ENCODE assay signal across 16 cellular contexts in genomic region chr4:101284546-101284945, GRCh38.
DNase-seq lines count a peak whose midpoint lies in the region; ATAC-seq, FAIRE-seq and TF ChIP-seq lines count a peak whose summit lies in the region.
"Had no signal": no experiment of that assay in that cellular context is flagged by ENCODE, and none has a peak within 500 bp of the region (broad histone marks: within the 10 kb centered on the region; RNA-seq: fewer than 3 reads in every experiment).

No MANE protein-coding gene starts in this region.

- WGBS in suprapubic skin = 37% methylated on average over 1 of the region's 1 CpG

- no peaks in the 10 kb centered on the region for H3K27me3 Mint-ChIP-seq in MCF 10A (ENCODE audit: insufficient read depth, unreplicated experiment)
- peaks cover 0 to 2% (median 0%) of the 10 kb centered on the region in 3 donors for H3K27me3 Mint-ChIP-seq in immature natural killer cell (ENCODE audit: low read depth in 3 of 3)
- H3K27me3 Mint-ChIP-seq: activated CD8-positive, alpha-beta T cell treated with anti-CD3 and anti-CD28 coated beads for 36 hours had no signal

- CTCF ChIA-PET in MCF 10A (lab: Yijun Ruan, JAX) = no interaction called here

- H3K27ac Mint-ChIP-seq in MCF 10A (ENCODE audit: low read depth, unreplicated experiment) = peak overlapping the region; percentile 16
- H3K27ac Mint-ChIP-seq in immature natural killer cell = peak overlapping the region in 5 of 6 donors; percentile 24 to 74 (median 59)
- H3K27ac Mint-ChIP-seq: activated CD8-positive, alpha-beta T cell treated with anti-CD3 and anti-CD28 coated beads for 36 hours had no signal

- ATAC-seq in HG03342 (IDR thresholded peaks at IDR 0.05; ENCODE audit: unreplicated experiment) = no peak
- ATAC-seq: activated CD8-positive, alpha-beta T cell treated with anti-CD3 and anti-CD28 coated beads for 36 hours had no signal

- POLR2A ChIA-PET in MCF 10A (lab: Yijun Ruan, JAX) = no interaction called here

- H3K27me3 ChIP-seq in breast epithelium = no peaks in the 10 kb centered on the region
- no peaks in the 10 kb centered on the region for H3K27me3 ChIP-seq in bronchial epithelial cell (ENCODE audit: control insufficient read depth, insufficient read depth, low read length)
- H3K27me3 ChIP-seq in suprapubic skin = no peaks in the 10 kb centered on the region
- H3K27me3 ChIP-seq: heart right ventricle had no signal

- H3K36me3 ChIP-seq in breast epithelium (no peaks in the 10 kb centered on the region), bronchial epithelial cell (ENCODE audit: control insufficient read depth, insufficient read depth, low read length) (no peaks in the 10 kb centered on the region), suprapubic skin (no peaks in the 10 kb centered on the region)
- H3K36me3 ChIP-seq: heart right ventricle had no signal

- TF ChIP-seq POLR2A in breast epithelium (IDR thresholded peaks at IDR 0.05) (no peak), suprapubic skin (IDR thresholded peaks at IDR 0.05) (no peak)

- H3K27ac ChIP-seq in breast epithelium (peak overlapping the region in 1 of 2 donors; percentile 38), suprapubic skin (peak overlapping the region; percentile 70)

- BruUV-seq in MCF 10A (replicated peaks; lab: Mats Ljungman, UMichigan) = no TSS peak

- TF ChIP-seq CTCF in MCF 10A (IDR thresholded peaks at IDR 0.05; ENCODE audit: unreplicated experiment) = no peak
- no peak for TF ChIP-seq CTCF in breast epithelium (IDR thresholded peaks at IDR 0.05)
- TF ChIP-seq CTCF in bronchial epithelial cell (IDR thresholded peaks at IDR 0.05; ENCODE audit: insufficient read depth, low read length, severe bottlenecking) = no peak
- TF ChIP-seq CTCF in suprapubic skin (IDR thresholded peaks at IDR 0.05) = no peak

- H3K4me1 Mint-ChIP-seq in MCF 10A (ENCODE audit: insufficient read depth, unreplicated experiment) = peaks cover 15% of the 10 kb centered on the region
- H3K4me1 Mint-ChIP-seq in immature natural killer cell = peaks cover 82 to 95% of the 10 kb centered on the region in 2 donors

- H3K9me3 Mint-ChIP-seq in MCF 10A (ENCODE audit: unreplicated experiment) = no peaks in the 10 kb centered on the region
- no peaks in the 10 kb centered on the region for H3K9me3 Mint-ChIP-seq in immature natural killer cell
- H3K9me3 Mint-ChIP-seq: activated CD8-positive, alpha-beta T cell treated with anti-CD3 and anti-CD28 coated beads for 36 hours had no signal

- no peak for TF ChIP-seq EP300 in suprapubic skin (IDR thresholded peaks at IDR 0.05)

- H3K4me3 ChIP-seq in breast epithelium = no peak overlapping the region
- H3K4me3 ChIP-seq in bronchial epithelial cell (ENCODE audit: low read depth, low read length) = no peak overlapping the region
- H3K4me3 ChIP-seq in suprapubic skin = no peak overlapping the region
- H3K4me3 ChIP-seq: heart right ventricle had no signal

- intact Hi-C loops in MCF 10A (cut with micrococcal nuclease) (no loop called here), breast epithelium (cut with DNase I; ENCODE audit: low total_unique reads) (no loop called here)

- H3K9me3 ChIP-seq in breast epithelium (no peaks in the 10 kb centered on the region), suprapubic skin (no peaks in the 10 kb centered on the region)
- H3K9me3 ChIP-seq: heart right ventricle had no signal

- H3K4me3 Mint-ChIP-seq in MCF 10A (ENCODE audit: unreplicated experiment) (no peak overlapping the region), immature natural killer cell (peak overlapping the region in 3 of 5 donors; percentile 9 to 56 (median 49))
- H3K4me3 Mint-ChIP-seq: activated CD8-positive, alpha-beta T cell treated with anti-CD3 and anti-CD28 coated beads for 36 hours had no signal

- no peak for FAIRE-seq in bronchial epithelial cell (lab: Jason Lieb, UNC)
- FAIRE-seq: H1 had no signal

- H3K36me3 Mint-ChIP-seq in MCF 10A (ENCODE audit: insufficient read depth, unreplicated experiment) (no peaks in the 10 kb centered on the region), immature natural killer cell (no peaks in the 10 kb centered on the region)

- H3K4me1 ChIP-seq in breast epithelium (no peaks in the 10 kb centered on the region), suprapubic skin (peaks cover 76% of the 10 kb centered on the region)

- DNase-seq in MCF 10A (ENCODE audit: unreplicated experiment) (no peak), breast epithelium (ENCODE audit: low spot score in 2 of 2) (no peak), bronchial epithelial cell (ENCODE audit: low read depth) (peak; percentile 34), immature natural killer cell (peak; percentile 21 to 36 (median 34)), suprapubic skin (ENCODE audit: low spot score in 2 of 2) (no peak), superior temporal gyrus (ENCODE audit: extremely low spot score) (no peak), SK-N-DZ (ENCODE audit: low spot score) (no peak)
- DNase-seq: activated CD8-positive, alpha-beta T cell treated with anti-CD3 and anti-CD28 coated beads for 36 hours; activated naive CD4-positive, alpha-beta T cell treated with anti-CD3 and anti-CD28 coated beads, Interleukin-2, amount 50 U/mL, for 16 hours; heart right ventricle; mesendoderm; NCI-H524; stimulated activated CD4-positive, alpha-beta T cell treated with anti-CD3 and anti-CD28 coated beads, Interleukin-1b, Interleukin-23, amount 100 ng/mL, for 48 hours; T-helper 9 cell had no signal

Comparison
In these comparisons a context has a peak if more than half of its experiments do, and no peak if none do; other contexts are left out.
1. DNase-seq: peak in bronchial epithelial cell (single experiment) and immature natural killer cell (3 of 3); none in MCF 10A (single experiment), breast epithelium (0 of 2), suprapubic skin (0 of 2), superior temporal gyrus (single experiment) and SK-N-DZ (single experiment).